In genomic region chr1:1406101-1406820, GRCh38 we compare ENCODE assay signal across 8 cellular contexts. TPM values are rescaled to one million over a fixed set of nuclear protein-coding genes. Genes with fewer than 3 reads are reported as not detected.
DNase-seq lines count a peak whose midpoint lies in the region; ATAC-seq and TF ChIP-seq lines count a peak whose summit lies in the region.

No MANE protein-coding gene starts in this region.

- H3K9me2 ChIP-seq in MM.1S (replicated peaks; ENCODE audit: insufficient read depth, low read length) = no peaks in the 10 kb centered on the region

- no peaks in the 10 kb centered on the region for H3K9me3 Mint-ChIP-seq in naive thymus-derived CD8-positive, alpha-beta T cell

- H3K27me3 ChIP-seq in MM.1S (replicated peaks; ENCODE audit: insufficient read depth, low read length) (no peaks in the 10 kb centered on the region), dorsolateral prefrontal cortex (no peaks in the 10 kb centered on the region)

- H3K4me3 ChIP-seq in MM.1S (ENCODE audit: low read length) (peak overlapping the region; percentile 98), dorsolateral prefrontal cortex (peak overlapping the region; percentile 50 to 100 (median 95))

- peak overlapping the region; percentile 89; the same call in 1 of the 2 replicates for H2AFZ ChIP-seq in MM.1S (ENCODE audit: low read length)

- peaks cover 72% of the 10 kb centered on the region for H3K79me2 ChIP-seq in MM.1S (ENCODE audit: low read length)

- H3K9me3 ChIP-seq in MM.1S (replicated peaks; ENCODE audit: insufficient read depth, low read length) = no peaks in the 10 kb centered on the region

- H3K27ac ChIP-seq in C4-2B = peak overlapping the region; percentile 93
- peak overlapping the region; percentile 65; the same call in 1 of the 2 replicates for H3K27ac ChIP-seq in MM.1S (ENCODE audit: low read length)
- peak overlapping the region in 53 of 59 donors; percentile 11 to 94 (median 84) for H3K27ac ChIP-seq in dorsolateral prefrontal cortex

- no peaks in the 10 kb centered on the region for H3K27me3 Mint-ChIP-seq in naive thymus-derived CD8-positive, alpha-beta T cell

- TF ChIP-seq CTCF in C4-2B (conservative IDR thresholded peaks at IDR 0.05) (no peak), MM.1S (IDR thresholded peaks at IDR 0.05; ENCODE audit: low read length) (no peak), dorsolateral prefrontal cortex (IDR thresholded peaks at IDR 0.05 in 54 of 56, conservative IDR thresholded peaks at IDR 0.05 in 2 of 56; ENCODE audit: low read depth in 1 of 56, partially characterized antibody in 56 of 56) (no peak)

- peaks cover 16% of the 10 kb centered on the region for H3F3A ChIP-seq in MM.1S (ENCODE audit: insufficient read depth, low read length)

- H3K36me3 ChIP-seq in MM.1S (replicated peaks; ENCODE audit: insufficient read depth, low read length) = peaks cover 9% of the 10 kb centered on the region

- intact Hi-C loops in dorsolateral prefrontal cortex (cut with DNase I) = loop anchor here (2.0 to 5.0 kb wide), 3 partner anchors 36 to 105 kb away; partner anchors contain the start of gene ATAD3B (in 1 of the 2)

- H3K36me3 Mint-ChIP-seq in naive thymus-derived CD8-positive, alpha-beta T cell = peaks cover 0 to 48% (median 8%) of the 10 kb centered on the region in 3 donors

- 0 out of 2 replicates have a peak, but pooled peaks cover 5% of the 10 kb centered on the region for H3K4me1 ChIP-seq in MM.1S (ENCODE audit: low read length)

- no peak for ATAC-seq in naive thymus-derived CD8-positive, alpha-beta T cell
- ATAC-seq in HG03442 (IDR thresholded peaks at IDR 0.05; ENCODE audit: unreplicated experiment) = no peak

- peak overlapping the region; percentile 89 to 98 (median 94) for H3K27ac Mint-ChIP-seq in naive thymus-derived CD8-positive, alpha-beta T cell

- H3K9ac ChIP-seq in MM.1S (ENCODE audit: low read length) = peak overlapping the region; percentile 91

- no peaks in the 10 kb centered on the region for H4K20me1 ChIP-seq in MM.1S (ENCODE audit: insufficient read depth, low read length)

- POLR2A ChIA-PET in naive thymus-derived CD8-positive, alpha-beta T cell (lab: Charles Lee) = interaction anchor here (0.7 to 5.7 kb wide), 14 partner anchors 8 to 208 kb away, joined by 3 to 70 read pairs (median 6); partner anchors contain the start of genes AURKAIP1, CCNL2 and UBE2J2

- peak overlapping the region; percentile 88 to 97 (median 92) for H3K4me3 Mint-ChIP-seq in naive thymus-derived CD8-positive, alpha-beta T cell

- DNase-seq in MM.1S = no peak
- DNase-seq in dorsolateral prefrontal cortex = no peak
- DNase-seq in naive thymus-derived CD8-positive, alpha-beta T cell = no peak
- no peak for DNase-seq in NOMO-1 treated with DMSO at 0.1 percent for 48 hours (lab: John Stamatoyannopoulos, UW; ENCODE audit: unreplicated experiment)
- DNase-seq in NCI-H1105 (lab: John Stamatoyannopoulos, UW) = no peak
- no peak for DNase-seq in stimulated activated naive CD4-positive, alpha-beta T cell (lab: John Stamatoyannopoulos, UW)

- peaks cover 15 to 62% (median 42%) of the 10 kb centered on the region in 4 donors for H3K4me1 Mint-ChIP-seq in naive thymus-derived CD8-positive, alpha-beta T cell

- peak overlapping the region; percentile 75 for H3K4me2 ChIP-seq in MM.1S (ENCODE audit: low read depth, low read length)

RNA-seq across cellular contexts. Expression of gene MRPL20, which starts 0.8 kb away (rescaled TPM):
- total RNA-seq in dorsolateral prefrontal cortex = 100 to 1,000 TPM in 12 of 120 experiments, 10 to 100 TPM in 108; 56.0 to 114 (median 86.3) TPM
- 100 to 1,000 TPM; 162 to 165 TPM for total RNA-seq in naive thymus-derived CD8-positive, alpha-beta T cell
- 100 to 1,000 TPM; 203 to 233 (median 224) TPM for polyA plus RNA-seq in naive thymus-derived CD8-positive, alpha-beta T cell

RNA-seq across cellular contexts. Expression of gene CCNL2, which starts 7.1 kb away (rescaled TPM):
- 100 to 1,000 TPM; 111 to 235 (median 165) TPM for total RNA-seq in dorsolateral prefrontal cortex
- 100 to 1,000 TPM; 399 to 406 TPM for total RNA-seq in naive thymus-derived CD8-positive, alpha-beta T cell
- polyA plus RNA-seq in naive thymus-derived CD8-positive, alpha-beta T cell = 10 to 100 TPM; 13.4 to 28.1 (median 13.7) TPM

RNA-seq across cellular contexts. Expression of gene ANKRD65, which starts 14.8 kb away (rescaled TPM):
- 10 to 100 TPM in 118 of 120 experiments, 1 to 10 TPM in 2; 4.0 to 63.5 (median 26.5) TPM for total RNA-seq in dorsolateral prefrontal cortex
- not detected for total RNA-seq in naive thymus-derived CD8-positive, alpha-beta T cell
- not detected for polyA plus RNA-seq in naive thymus-derived CD8-positive, alpha-beta T cell

RNA-seq across cellular contexts. Expression of gene VWA1, which starts 29.2 kb away (rescaled TPM):
- total RNA-seq in dorsolateral prefrontal cortex = 100 to 1,000 TPM in 33 of 120 experiments, 10 to 100 TPM in 87; 27.4 to 258 (median 73.3) TPM
- not detected for total RNA-seq in naive thymus-derived CD8-positive, alpha-beta T cell
- not detected for polyA plus RNA-seq in naive thymus-derived CD8-positive, alpha-beta T cell

RNA-seq across cellular contexts. Expression of gene AURKAIP1, which starts 31.3 kb away (rescaled TPM):
- total RNA-seq in dorsolateral prefrontal cortex = 100 to 1,000 TPM in 92 of 120 experiments, 10 to 100 TPM in 28; 78.7 to 143 (median 109) TPM
- 10 to 100 TPM; 68.0 to 70.3 TPM for total RNA-seq in naive thymus-derived CD8-positive, alpha-beta T cell
- 100 to 1,000 TPM; 146 to 169 (median 168) TPM for polyA plus RNA-seq in naive thymus-derived CD8-positive, alpha-beta T cell

Comparison
In these comparisons a context has a peak if more than half of its experiments do, and no peak if none do; other contexts are left out.
1. RNA of gene ANKRD65, which starts 14.8 kb away (total RNA-seq): 4.0 to 63.5 TPM in dorsolateral prefrontal cortex; not detected in naive thymus-derived CD8-positive, alpha-beta T cell; every median in the first group is over 4 times any median in the second.
2. Peak in every context shown above with its lines, with median percentiles within 50 percentile points of each other: H3K27ac ChIP-seq.